8 cellular contexts compared by ENCODE assay signal in the genomic region with DNA sequence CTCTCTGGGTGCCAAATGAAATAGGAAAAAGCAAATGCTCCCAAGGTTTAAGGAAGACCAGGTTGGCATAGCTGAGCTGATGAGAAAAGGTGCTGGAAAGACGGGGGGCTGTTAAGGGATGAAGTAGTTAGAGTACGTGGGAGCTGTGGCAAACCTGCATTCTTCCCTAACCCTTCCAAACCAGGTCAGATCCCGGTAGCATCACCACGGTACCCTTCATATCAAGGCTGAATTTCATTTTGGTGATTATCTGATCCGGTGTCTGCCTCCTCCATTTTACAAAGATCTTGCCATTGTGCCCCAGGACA.
DNase-seq lines count a peak whose midpoint lies in the region; TF ChIP-seq lines count a peak whose summit lies in the region.

No MANE protein-coding gene starts in this region.

- H3K4me3 Mint-ChIP-seq in Calu3 (ENCODE audit: low read depth, unreplicated experiment), result peak overlapping the region; percentile 67

- H3K27ac Mint-ChIP-seq in Calu3 (ENCODE audit: unreplicated experiment), result peak overlapping the region; percentile 81

- H3K9me3 ChIP-seq in SK-N-MC (ENCODE audit: low read depth, low read length), result no peaks in the 10 kb centered on the region

- CTCF ChIA-PET in Calu3 (lab: Charles Lee), result interaction anchor here (0.9 to 1.9 kb wide), 6 partner anchors 29 to 67 kb away, joined by 3 to 8 read pairs (median 6); a partner anchor contains a TSS

- H3K36me3 ChIP-seq in SK-N-MC (ENCODE audit: insufficient read depth, low read length), result no peaks in the 10 kb centered on the region

- no peaks in the 10 kb centered on the region for H3K9me3 Mint-ChIP-seq in Calu3 (ENCODE audit: low read depth, unreplicated experiment)

- H3K9ac ChIP-seq in SK-N-MC (ENCODE audit: insufficient read length), result no peak overlapping the region

- peak overlapping the region; percentile 74 for H3K4me3 ChIP-seq in SK-N-MC
- peak overlapping the region; percentile 44 for H3K4me3 ChIP-seq in fibroblast of villous mesenchyme (ENCODE audit: low read depth, low read length)
- H3K4me3 ChIP-seq in retinal pigment epithelial cell (ENCODE audit: low read length), result peak overlapping the region; percentile 34

- peaks cover 45% of the 10 kb centered on the region for H3K4me1 Mint-ChIP-seq in Calu3 (ENCODE audit: low read depth, unreplicated experiment)

- H3K27ac ChIP-seq in SK-N-MC, result peak overlapping the region; percentile 89

- DNase-seq in Calu3 (no peak), SK-N-MC (ENCODE audit: low read depth, low spot score) (no peak), fibroblast of villous mesenchyme (ENCODE audit: low read depth) (no peak), retinal pigment epithelial cell (ENCODE audit: low read depth) (no peak), GM20000 (ENCODE audit: low spot score) (no peak), HPDE6-E6E7 (ENCODE audit: extremely low spot score) (no peak), NCI-H510A (lab: John Stamatoyannopoulos, UW) (no peak), SIG-M5 (lab: John Stamatoyannopoulos, UW) (no peak)

- no TSS peak for BruUV-seq in Calu3 (replicated peaks; lab: Mats Ljungman, UMichigan)

- TF ChIP-seq CTCF in Calu3 (IDR thresholded peaks at IDR 0.05; ENCODE audit: unreplicated experiment), result no peak
- TF ChIP-seq CTCF in fibroblast of villous mesenchyme (IDR thresholded peaks at IDR 0.05; ENCODE audit: insufficient read depth, low read depth, low read length), result no peak
- TF ChIP-seq CTCF in retinal pigment epithelial cell (conservative IDR thresholded peaks at IDR 0.05; ENCODE audit: low read depth, low read length), result no peak
- TF ChIP-seq CTCF in GM20000 (IDR thresholded peaks at IDR 0.05; ENCODE audit: extremely low read depth, missing control alignments), result no peak

- intact Hi-C loops in Calu3 (cut with micrococcal nuclease; ENCODE audit: unreplicated experiment), result loop anchor here (2.0 to 5.0 kb wide), 4 partner anchors 35 to 105 kb away; no protein-coding TSS in a partner anchor

- H3K27me3 Mint-ChIP-seq in Calu3 (ENCODE audit: unreplicated experiment), result no peaks in the 10 kb centered on the region

- H3K36me3 Mint-ChIP-seq in Calu3 (ENCODE audit: insufficient read depth, unreplicated experiment), result peaks cover 15% of the 10 kb centered on the region
